In genomic region chr11:45102361-45102809, GRCh38 we compare ENCODE assay signal across 9 cellular contexts. TPM values are rescaled to one million over a fixed set of nuclear protein-coding genes. Genes with fewer than 3 reads are reported as not detected.
DNase-seq lines count a peak whose midpoint lies in the region; ATAC-seq lines count a peak whose summit lies in the region.
"Had no signal": no experiment of that assay in that cellular context is flagged by ENCODE, and none has a peak within 500 bp of the region (broad histone marks: within the 10 kb centered on the region; RNA-seq: fewer than 3 reads in every experiment).

No MANE protein-coding gene starts in this region.

- CTCF ChIA-PET in T-cell (lab: Charles Lee), result interaction anchor here (0.6 to 9.8 kb wide), 12 partner anchors 9 to 519 kb away, joined by 3 to 179 read pairs (median 4); no protein-coding TSS in a partner anchor

- peaks cover 0 to 4% of the 10 kb centered on the region in 2 donors for H3K27me3 Mint-ChIP-seq in T-cell
- H3K27me3 Mint-ChIP-seq in immature natural killer cell (ENCODE audit: low read depth in 3 of 3), result peaks cover 4 to 15% (median 7%) of the 10 kb centered on the region in 3 donors

- H3K4me3 Mint-ChIP-seq in T-cell, result peak overlapping the region in 2 of 3 donors; percentile 4 to 77
- H3K4me3 Mint-ChIP-seq in immature natural killer cell, result peak overlapping the region; percentile 83 to 91 (median 86)
- H3K4me3 Mint-ChIP-seq: CD4-positive, alpha-beta T cell had no signal

- peaks cover 12% of the 10 kb centered on the region for H3K4me1 ChIP-seq in ACC112 (ENCODE audit: control insufficient read depth, insufficient read depth, low read length, unreplicated experiment)

- in situ Hi-C loops in G401 (cut with HindIII; ENCODE audit: low sequenced_read_pairs), result loop anchor here (25.0 kb wide), 1 partner anchor 235 kb away; no protein-coding TSS in a partner anchor

- no peaks in the 10 kb centered on the region for H3K9me3 Mint-ChIP-seq in T-cell
- H3K9me3 Mint-ChIP-seq in immature natural killer cell, result no peaks in the 10 kb centered on the region
- H3K9me3 Mint-ChIP-seq: CD4-positive, alpha-beta T cell had no signal

- peak; percentile 11 for ATAC-seq in GM19452 (IDR thresholded peaks at IDR 0.05; ENCODE audit: unreplicated experiment)
- peak in 2 of 4 experiments; percentile 9 to 12 for ATAC-seq in T-cell (replicated peaks in 1 of 4)
- no peak for ATAC-seq in HG03565 (IDR thresholded peaks at IDR 0.05; ENCODE audit: unreplicated experiment)

- POLR2A ChIA-PET in T-cell (lab: Charles Lee), result no interaction called here

- peaks cover 12 to 32% (median 14%) of the 10 kb centered on the region in 3 donors for H3K4me1 Mint-ChIP-seq in T-cell
- H3K4me1 Mint-ChIP-seq in immature natural killer cell, result peaks cover 25 to 31% of the 10 kb centered on the region in 2 donors

- H2AFZ ChIP-seq in ACC112 (ENCODE audit: low read length, unreplicated experiment), result no peak overlapping the region

- H3K27me3 ChIP-seq in ACC112 (ENCODE audit: insufficient read depth, low read length), result peaks cover 18% of the 10 kb centered on the region

- H3K36me3 Mint-ChIP-seq in T-cell, result no peaks in the 10 kb centered on the region
- H3K36me3 Mint-ChIP-seq in immature natural killer cell, result no peaks in the 10 kb centered on the region

- DNase-seq in T-cell, result no peak
- no peak for DNase-seq in immature natural killer cell
- no peak for DNase-seq in amniotic stem cell (lab: John Stamatoyannopoulos, UW)
- DNase-seq in kidney glomerular epithelial cell (lab: John Stamatoyannopoulos, UW), result no peak
- no peak for DNase-seq in G401 (ENCODE audit: low spot score)

- H3K79me2 ChIP-seq in ACC112 (ENCODE audit: control insufficient read depth, insufficient read depth, low read length, unreplicated experiment), result no peaks in the 10 kb centered on the region

- H3K27ac Mint-ChIP-seq in T-cell (peak overlapping the region; percentile 18 to 56), immature natural killer cell (peak overlapping the region; percentile 21 to 90 (median 82))
- H3K27ac Mint-ChIP-seq: CD4-positive, alpha-beta T cell had no signal

- H3K27ac ChIP-seq in ACC112 (ENCODE audit: low read depth, low read length), result no peak overlapping the region

- peak overlapping the region; percentile 52; the same call in 1 of the 2 replicates for H3K4me3 ChIP-seq in ACC112 (ENCODE audit: low read depth, low read length)

- no peaks in the 10 kb centered on the region for H3K36me3 ChIP-seq in ACC112 (ENCODE audit: insufficient read depth, low read length)

RNA-seq across cellular contexts. Expression of gene PRDM11, which starts 44.1 kb away (rescaled TPM):
- 10 to 100 TPM in 3 of 5 donors, 1 to 10 TPM in 2; 8.7 to 12.5 (median 10.6) TPM for total RNA-seq in T-cell
- 1 to 10 TPM in 1 of 3 donors, under 1 TPM in 2; 0.84 to 1.2 (median 0.94) TPM for polyA plus RNA-seq in immature natural killer cell
- 5.1 and 7.2 TPM in 2 replicates for total RNA-seq in G401 (2014; rRNA removed; shearing (Covaris generic))
